Comparison of ENCODE assay signal across 8 cellular contexts in genomic region chr12:123267991-123268843, GRCh38. TPM values are rescaled to one million over a fixed set of nuclear protein-coding genes. Genes with fewer than 3 reads are reported as not detected.
DNase-seq lines count a peak whose midpoint lies in the region; ATAC-seq and TF ChIP-seq lines count a peak whose summit lies in the region.

No MANE protein-coding gene starts in this region.

- peaks cover 41% of the 10 kb centered on the region for H3K36me3 ChIP-seq in HUES6 (ENCODE audit: control insufficient read depth, insufficient read depth, low read length)
- H3K36me3 ChIP-seq in left lung, result peaks cover 0 to 37% of the 10 kb centered on the region in 2 donors
- peaks cover 0 to 35% (median 24%) of the 10 kb centered on the region in 5 donors for H3K36me3 ChIP-seq in subcutaneous abdominal adipose tissue (ENCODE audit: control insufficient read depth in 5 of 5, insufficient read depth in 5 of 5, low read length in 5 of 5)

- intact Hi-C loops in activated T-helper 2 cell treated with anti-CD3 and anti-CD28 coated beads, Interferon-gamma antibody, Interleukin-2, Interleukin-4, amounts not matched to agents 10 μg/mL and 5 μg/mL and 100 μg/mL, durations not matched to agents 14 hours and 24 hours and 36 hours (cut with micrococcal nuclease), result no loop called here
- intact Hi-C loops in left lung (cut with DNase I), result no loop called here

- H3K27ac ChIP-seq in AG04450 (ENCODE audit: low read depth, low read length) (peak overlapping the region; percentile 11), HUES6 (ENCODE audit: low read depth, low read length) (no peak overlapping the region), left lung (peak overlapping the region; percentile 78 to 81), subcutaneous abdominal adipose tissue (ENCODE audit: low read depth, low read length) (no peak overlapping the region)

- no peaks in the 10 kb centered on the region for H3K9me3 Mint-ChIP-seq in activated T-helper 2 cell treated with anti-CD3 and anti-CD28 coated beads, Interferon-gamma antibody, Interleukin-2, Interleukin-4, amounts not matched to agents 10 μg/mL and 5 μg/mL and 100 μg/mL, durations not matched to agents 14 hours and 24 hours and 36 hours
- H3K9me3 Mint-ChIP-seq in activated CD4-positive, alpha-beta memory T cell treated with anti-CD3 and anti-CD28 coated beads, Interleukin-2, amount 10 ng/mL, durations not matched to agents 7 days and 5 days, result no peaks in the 10 kb centered on the region

- no peaks in the 10 kb centered on the region for H3K27me3 Mint-ChIP-seq in activated T-helper 2 cell treated with anti-CD3 and anti-CD28 coated beads, Interferon-gamma antibody, Interleukin-2, Interleukin-4, amounts not matched to agents 10 μg/mL and 5 μg/mL and 100 μg/mL, durations not matched to agents 14 hours and 24 hours and 36 hours (ENCODE audit: low read depth)
- H3K27me3 Mint-ChIP-seq in activated CD4-positive, alpha-beta memory T cell treated with anti-CD3 and anti-CD28 coated beads, Interleukin-2, amount 10 ng/mL, durations not matched to agents 7 days and 5 days, result no peaks in the 10 kb centered on the region

- POLR2A ChIA-PET in AG04450 (lab: Yijun Ruan, JAX), result interaction anchor here (0.6 to 1.4 kb wide), 2 partner anchors 15 to 32 kb away, joined by 3 read pairs; no protein-coding TSS in a partner anchor
- POLR2A ChIA-PET in activated CD4-positive, alpha-beta memory T cell treated with anti-CD3 and anti-CD28 coated beads, Interleukin-2, amount 10 ng/mL, durations not matched to agents 7 days and 5 days (lab: Charles Lee), result interaction anchor here (0.8 to 1.3 kb wide), 3 partner anchors 30 to 406 kb away, joined by 3 read pairs; partner anchors contain the start of genes MPHOSPH9 and MTRFR

- ATAC-seq in left lung, result no peak
- no peak for ATAC-seq in HG02610 (IDR thresholded peaks at IDR 0.05; ENCODE audit: unreplicated experiment)

- H3K4me3 ChIP-seq in AG04450 (ENCODE audit: low read depth, low read length), result no peak overlapping the region
- H3K4me3 ChIP-seq in HUES6 (ENCODE audit: low read depth, low read length), result no peak overlapping the region
- H3K4me3 ChIP-seq in left lung, result peak overlapping the region in 1 of 2 donors; percentile 14
- H3K4me3 ChIP-seq in subcutaneous abdominal adipose tissue (ENCODE audit: low read depth in 1 of 5, low read length in 5 of 5), result peak overlapping the region in 3 of 5 donors; percentile 19 to 73 (median 65)

- H3K4me3 Mint-ChIP-seq in activated T-helper 2 cell treated with anti-CD3 and anti-CD28 coated beads, Interferon-gamma antibody, Interleukin-2, Interleukin-4, amounts not matched to agents 10 μg/mL and 5 μg/mL and 100 μg/mL, durations not matched to agents 14 hours and 24 hours and 36 hours (ENCODE audit: low read depth), result peak overlapping the region; percentile 63
- no peak overlapping the region for H3K4me3 Mint-ChIP-seq in activated CD4-positive, alpha-beta memory T cell treated with anti-CD3 and anti-CD28 coated beads, Interleukin-2, amount 10 ng/mL, durations not matched to agents 7 days and 5 days

- TF ChIP-seq CTCF in AG04450 (IDR thresholded peaks at IDR 0.05; ENCODE audit: low read depth, low read length) (no peak), left lung (IDR thresholded peaks at IDR 0.05) (no peak)

- peaks cover 23% of the 10 kb centered on the region for H3K4me1 ChIP-seq in HUES6 (ENCODE audit: control insufficient read depth, insufficient read depth, low read length)
- H3K4me1 ChIP-seq in left lung, result peaks cover 12 to 41% of the 10 kb centered on the region in 2 donors
- peaks cover 4 to 43% (median 37%) of the 10 kb centered on the region in 5 donors for H3K4me1 ChIP-seq in subcutaneous abdominal adipose tissue (ENCODE audit: control insufficient read depth in 5 of 5, insufficient read depth in 5 of 5, low read length in 5 of 5)

- H3K9me3 ChIP-seq in AG04450 (ENCODE audit: control insufficient read depth, insufficient read depth, low read length) (no peaks in the 10 kb centered on the region; the same call in 1 of the 2 replicates), HUES6 (ENCODE audit: control insufficient read depth, insufficient read depth, low read depth, low read length) (no peaks in the 10 kb centered on the region), left lung (no peaks in the 10 kb centered on the region), subcutaneous abdominal adipose tissue (ENCODE audit: control insufficient read depth in 5 of 5, low read length in 5 of 5) (no peaks in the 10 kb centered on the region)

- H3K36me3 Mint-ChIP-seq in activated T-helper 2 cell treated with anti-CD3 and anti-CD28 coated beads, Interferon-gamma antibody, Interleukin-2, Interleukin-4, amounts not matched to agents 10 μg/mL and 5 μg/mL and 100 μg/mL, durations not matched to agents 14 hours and 24 hours and 36 hours (ENCODE audit: low read depth), result peaks cover 11% of the 10 kb centered on the region
- H3K36me3 Mint-ChIP-seq in activated CD4-positive, alpha-beta memory T cell treated with anti-CD3 and anti-CD28 coated beads, Interleukin-2, amount 10 ng/mL, durations not matched to agents 7 days and 5 days (ENCODE audit: low read depth), result peaks cover 5% of the 10 kb centered on the region

- DNase-seq in AG04450 (ENCODE audit: low read depth, low spot score) (no peak), left lung (peak; percentile 40 to 78), kidney glomerular epithelial cell (lab: John Stamatoyannopoulos, UW) (no peak)
- no peak for DNase-seq in activated T-helper 2 cell treated with anti-CD3 and anti-CD28 coated beads, Interferon-gamma antibody, Interleukin-2, Interleukin-4, amounts not matched to agents 10 μg/mL and 5 μg/mL and 100 μg/mL, durations not matched to agents 14 hours and 24 hours and 36 hours (ENCODE audit: low spot score)
- no peak for DNase-seq in activated CD4-positive, alpha-beta memory T cell treated with anti-CD3 and anti-CD28 coated beads, Interleukin-2, amount 10 ng/mL, durations not matched to agents 7 days and 5 days

- H3K9ac ChIP-seq in HUES6 (ENCODE audit: low read length), result peak overlapping the region; percentile 77
- H3K9ac ChIP-seq in subcutaneous abdominal adipose tissue (ENCODE audit: low read length in 5 of 5), result peak overlapping the region in 4 of 5 donors; percentile 33 to 52 (median 48)

- CTCF ChIA-PET in AG04450 (lab: Charles Lee), result interaction anchor here (1.4 kb wide), 1 partner anchor 10 kb away, joined by 3 read pairs; no protein-coding TSS in a partner anchor
- CTCF ChIA-PET in activated CD4-positive, alpha-beta memory T cell treated with anti-CD3 and anti-CD28 coated beads, Interleukin-2, amount 10 ng/mL, durations not matched to agents 7 days and 5 days (lab: Charles Lee), result interaction anchor here (1.2 kb wide), 1 partner anchor 97 kb away, joined by 4 read pairs; no protein-coding TSS in a partner anchor

- H3K27me3 ChIP-seq in AG04450 (ENCODE audit: control insufficient read depth, insufficient read depth, low read length) (no peaks in the 10 kb centered on the region), HUES6 (ENCODE audit: control insufficient read depth, insufficient read depth, low read length) (no peaks in the 10 kb centered on the region), left lung (no peaks in the 10 kb centered on the region), subcutaneous abdominal adipose tissue (ENCODE audit: control insufficient read depth in 5 of 5, insufficient read depth in 4 of 5, low read length in 5 of 5) (no peaks in the 10 kb centered on the region)

- peak overlapping the region; percentile 42 for H3K27ac Mint-ChIP-seq in activated T-helper 2 cell treated with anti-CD3 and anti-CD28 coated beads, Interferon-gamma antibody, Interleukin-2, Interleukin-4, amounts not matched to agents 10 μg/mL and 5 μg/mL and 100 μg/mL, durations not matched to agents 14 hours and 24 hours and 36 hours
- no peak overlapping the region for H3K27ac Mint-ChIP-seq in activated CD4-positive, alpha-beta memory T cell treated with anti-CD3 and anti-CD28 coated beads, Interleukin-2, amount 10 ng/mL, durations not matched to agents 7 days and 5 days

- peaks cover 18% of the 10 kb centered on the region for H3K4me1 Mint-ChIP-seq in activated T-helper 2 cell treated with anti-CD3 and anti-CD28 coated beads, Interferon-gamma antibody, Interleukin-2, Interleukin-4, amounts not matched to agents 10 μg/mL and 5 μg/mL and 100 μg/mL, durations not matched to agents 14 hours and 24 hours and 36 hours (ENCODE audit: low read depth)
- H3K4me1 Mint-ChIP-seq in activated CD4-positive, alpha-beta memory T cell treated with anti-CD3 and anti-CD28 coated beads, Interleukin-2, amount 10 ng/mL, durations not matched to agents 7 days and 5 days, result peaks cover 22% of the 10 kb centered on the region

RNA-seq across cellular contexts. Expression of gene CDK2AP1, which starts 3.4 kb away (rescaled TPM):
- 469 and 650 TPM in 2 replicates for polyA plus RNA-seq in AG04450 (2011; rRNA removed)
- 165 and 179 TPM in 2 replicates for polyA minus RNA-seq in AG04450 (2011; rRNA and poly(A)+ RNA removed)
- 95.3 and 97.7 TPM in 2 replicates for total RNA-seq in activated T-helper 2 cell treated with anti-CD3 and anti-CD28 coated beads, Interferon-gamma antibody, Interleukin-2, Interleukin-4, amounts not matched to agents 10 μg/mL and 5 μg/mL and 100 μg/mL, durations not matched to agents 14 hours and 24 hours and 36 hours
- 100 to 1,000 TPM; 145 to 154 TPM for total RNA-seq in left lung
- 10 to 100 TPM; 20.5 to 21.6 TPM for total RNA-seq in activated CD4-positive, alpha-beta memory T cell treated with anti-CD3 and anti-CD28 coated beads, Interleukin-2, amount 10 ng/mL, durations not matched to agents 7 days and 5 days

RNA-seq across cellular contexts. Expression of gene MTRFR, which starts 35.0 kb away (rescaled TPM):
- 9.4 TPM in 2 replicates for polyA plus RNA-seq in AG04450 (2011; rRNA removed)
- polyA minus RNA-seq in AG04450 (2011; rRNA and poly(A)+ RNA removed), result 14.3 and 17.3 TPM in 2 replicates
- 28.9 and 31.1 TPM in 2 replicates for total RNA-seq in activated T-helper 2 cell treated with anti-CD3 and anti-CD28 coated beads, Interferon-gamma antibody, Interleukin-2, Interleukin-4, amounts not matched to agents 10 μg/mL and 5 μg/mL and 100 μg/mL, durations not matched to agents 14 hours and 24 hours and 36 hours
- total RNA-seq in left lung, result 10 to 100 TPM; 13.2 to 13.3 TPM
- total RNA-seq in activated CD4-positive, alpha-beta memory T cell treated with anti-CD3 and anti-CD28 coated beads, Interleukin-2, amount 10 ng/mL, durations not matched to agents 7 days and 5 days, result 10 to 100 TPM; 29.9 to 30.0 TPM

RNA-seq across cellular contexts. Expression of gene MPHOSPH9, which starts 35.3 kb away (rescaled TPM):
- 15.4 and 20.3 TPM in 2 replicates for polyA plus RNA-seq in AG04450 (2011; rRNA removed)
- 19.3 and 35.0 TPM in 2 replicates for polyA minus RNA-seq in AG04450 (2011; rRNA and poly(A)+ RNA removed)
- 97.0 and 99.7 TPM in 2 replicates for total RNA-seq in activated T-helper 2 cell treated with anti-CD3 and anti-CD28 coated beads, Interferon-gamma antibody, Interleukin-2, Interleukin-4, amounts not matched to agents 10 μg/mL and 5 μg/mL and 100 μg/mL, durations not matched to agents 14 hours and 24 hours and 36 hours
- total RNA-seq in left lung, result 10 to 100 TPM; 27.6 to 28.1 TPM
- 100 to 1,000 TPM; 113 to 116 TPM for total RNA-seq in activated CD4-positive, alpha-beta memory T cell treated with anti-CD3 and anti-CD28 coated beads, Interleukin-2, amount 10 ng/mL, durations not matched to agents 7 days and 5 days

Comparison
In these comparisons a context has a peak if more than half of its experiments do, and no peak if none do; other contexts are left out.
1. DNase-seq: peak in left lung (2 of 2); none in AG04450 (single experiment), activated T-helper 2 cell treated with anti-CD3 and anti-CD28 coated beads, Interferon-gamma antibody, Interleukin-2, Interleukin-4, amounts not matched to agents 10 μg/mL and 5 μg/mL and 100 μg/mL, durations not matched to agents 14 hours and 24 hours and 36 hours (single experiment), activated CD4-positive, alpha-beta memory T cell treated with anti-CD3 and anti-CD28 coated beads, Interleukin-2, amount 10 ng/mL, durations not matched to agents 7 days and 5 days (single experiment) and kidney glomerular epithelial cell (single experiment).
2. H3K27ac ChIP-seq: peak in AG04450 (single experiment) and left lung (2 of 2); none in HUES6 (single experiment) and subcutaneous abdominal adipose tissue (single experiment).
3. H3K4me3 ChIP-seq: peak in subcutaneous abdominal adipose tissue (3 of 5); none in AG04450 (single experiment) and HUES6 (single experiment).